In the genomic region with DNA sequence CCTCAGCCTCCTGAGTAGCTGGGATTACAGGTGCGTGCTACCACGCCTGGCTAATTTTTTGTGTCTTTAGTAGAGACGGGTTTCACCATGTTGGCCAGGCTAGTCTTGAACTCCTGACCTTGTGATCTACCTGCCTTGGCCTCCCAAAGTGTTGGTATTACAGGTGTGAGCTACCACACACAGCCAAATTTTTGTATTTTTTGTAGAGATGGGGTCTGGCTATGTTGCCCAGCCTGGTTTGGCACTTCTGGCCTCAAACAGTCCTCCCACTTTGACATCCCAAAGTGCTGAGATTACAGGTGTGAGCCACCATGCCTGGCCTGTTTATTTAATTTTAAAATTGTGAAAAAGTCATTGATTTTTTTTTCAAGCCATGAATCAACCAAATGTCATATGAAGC, we compare ENCODE assay signal across 2 cellular contexts. TPM values are rescaled to one million over a fixed set of nuclear protein-coding genes. Genes with fewer than 3 reads are reported as not detected.
"Had no signal": no experiment of that assay in that cellular context is flagged by ENCODE, and none has a peak within 500 bp of the region (broad histone marks: within the 10 kb centered on the region; RNA-seq: fewer than 3 reads in every experiment).

No MANE protein-coding gene starts in this region.

RNA-seq across cellular contexts. Expression of a gene that starts 57.3 kb away (rescaled TPM):
- total RNA-seq: LHCN-M2, M059J had no signal
